24 cellular contexts compared by ENCODE assay signal in genomic region chr4:140227286-140227685, GRCh38.
"Had no signal": no experiment of that assay in that cellular context is flagged by ENCODE, and none has a peak within 500 bp of the region (broad histone marks: within the 10 kb centered on the region; RNA-seq: fewer than 3 reads in every experiment).

No MANE protein-coding gene starts in this region.

- H2AFZ ChIP-seq: parathyroid adenoma had no signal

- H3K4me1 ChIP-seq: parathyroid adenoma, right atrium auricular region, testis, tibial artery had no signal

- DNase-seq: cortex of kidney; effector memory CD8-positive, alpha-beta T cell; hypothalamus; immature natural killer cell; islet precursor cell; mesenchymal stem cell; mucosa of descending colon; naive B cell; sigmoid colon; stimulated activated CD4-positive, alpha-beta T cell treated with anti-CD3 and anti-CD28 coated beads, Interleukin-2, amount 100 ng/mL, for 24 hours; stimulated activated CD4-positive, alpha-beta T cell treated with anti-CD3 and anti-CD28 coated beads, Interleukin-4, amount 100 ng/mL, for 4 hours; stimulated activated naive CD8-positive, alpha-beta T cell treated with anti-CD3 and anti-CD28 coated beads, Interleukin-15, Interleukin-2, amounts not matched to agents 100 U/mL and 50 U/mL, for 24 hours; substantia nigra; testis; tibial artery had no signal

- H3K79me2 ChIP-seq: parathyroid adenoma had no signal

- H3K27ac Mint-ChIP-seq: effector memory CD8-positive, alpha-beta T cell; immature natural killer cell; mesothelial cell of epicardium; natural killer cell treated with Interleukin-12 subunit alpha and Interleukin-12 subunit beta and Interleukin-15 and Interleukin-18, amount 100 ng/mL, for 72 hours; progenitor cell of endocrine pancreas; stimulated activated memory B cell treated with anti-CD40 and anti-IgM and Interleukin-4, amounts not matched to agents 10 μg/mL and 1 μg/mL and 100 μg/mL, for 72 hours; type B pancreatic cell had no signal

- H3K27ac ChIP-seq: parathyroid adenoma, right atrium auricular region, testis, tibial artery had no signal

- FAIRE-seq: frontal cortex had no signal

- H3K27me3 ChIP-seq: right atrium auricular region, sigmoid colon, testis, tibial artery had no signal

- ATAC-seq: effector memory CD8-positive, alpha-beta T cell; mucosa of descending colon; natural killer cell treated with Interleukin-12 subunit alpha and Interleukin-12 subunit beta and Interleukin-15 and Interleukin-18, amount 100 ng/mL, for 72 hours; stimulated activated memory B cell treated with anti-CD40 and anti-IgM and Interleukin-4, amounts not matched to agents 10 μg/mL and 1 μg/mL and 100 μg/mL, for 72 hours; stimulated activated naive CD8-positive, alpha-beta T cell treated with anti-CD3 and anti-CD28 coated beads, Interleukin-15, Interleukin-2, amounts not matched to agents 100 U/mL and 50 U/mL, for 24 hours had no signal

- H3K4me3 Mint-ChIP-seq: effector memory CD8-positive, alpha-beta T cell; immature natural killer cell; mesothelial cell of epicardium; naive B cell; natural killer cell treated with Interleukin-12 subunit alpha and Interleukin-12 subunit beta and Interleukin-15 and Interleukin-18, amount 100 ng/mL, for 72 hours; neural crest cell; stimulated activated memory B cell treated with anti-CD40 and anti-IgM and Interleukin-4, amounts not matched to agents 10 μg/mL and 1 μg/mL and 100 μg/mL, for 72 hours; type B pancreatic cell had no signal

- H3K27me3 Mint-ChIP-seq: progenitor cell of endocrine pancreas; stimulated activated memory B cell treated with anti-CD40 and anti-IgM and Interleukin-4, amounts not matched to agents 10 μg/mL and 1 μg/mL and 100 μg/mL, for 72 hours; type B pancreatic cell had no signal

- H3K9me3 ChIP-seq: mucosa of descending colon, right atrium auricular region, sigmoid colon, testis, tibial artery had no signal

- H3K36me3 Mint-ChIP-seq: immature natural killer cell; mesothelial cell of epicardium; naive B cell; natural killer cell treated with Interleukin-12 subunit alpha and Interleukin-12 subunit beta and Interleukin-15 and Interleukin-18, amount 100 ng/mL, for 72 hours; stimulated activated memory B cell treated with anti-CD40 and anti-IgM and Interleukin-4, amounts not matched to agents 10 μg/mL and 1 μg/mL and 100 μg/mL, for 72 hours; type B pancreatic cell had no signal

- H3K4me3 ChIP-seq: mucosa of descending colon, right atrium auricular region, sigmoid colon, testis, tibial artery had no signal

- H3K4me1 Mint-ChIP-seq: immature natural killer cell; naive B cell; stimulated activated memory B cell treated with anti-CD40 and anti-IgM and Interleukin-4, amounts not matched to agents 10 μg/mL and 1 μg/mL and 100 μg/mL, for 72 hours had no signal

- H3K36me3 ChIP-seq: right atrium auricular region, sigmoid colon, tibial artery had no signal

- H3K9me3 Mint-ChIP-seq: effector memory CD8-positive, alpha-beta T cell; mesothelial cell of epicardium; natural killer cell treated with Interleukin-12 subunit alpha and Interleukin-12 subunit beta and Interleukin-15 and Interleukin-18, amount 100 ng/mL, for 72 hours; neural crest cell; type B pancreatic cell had no signal
